Comparison of ENCODE assay signal across 9 cellular contexts in the genomic region with DNA sequence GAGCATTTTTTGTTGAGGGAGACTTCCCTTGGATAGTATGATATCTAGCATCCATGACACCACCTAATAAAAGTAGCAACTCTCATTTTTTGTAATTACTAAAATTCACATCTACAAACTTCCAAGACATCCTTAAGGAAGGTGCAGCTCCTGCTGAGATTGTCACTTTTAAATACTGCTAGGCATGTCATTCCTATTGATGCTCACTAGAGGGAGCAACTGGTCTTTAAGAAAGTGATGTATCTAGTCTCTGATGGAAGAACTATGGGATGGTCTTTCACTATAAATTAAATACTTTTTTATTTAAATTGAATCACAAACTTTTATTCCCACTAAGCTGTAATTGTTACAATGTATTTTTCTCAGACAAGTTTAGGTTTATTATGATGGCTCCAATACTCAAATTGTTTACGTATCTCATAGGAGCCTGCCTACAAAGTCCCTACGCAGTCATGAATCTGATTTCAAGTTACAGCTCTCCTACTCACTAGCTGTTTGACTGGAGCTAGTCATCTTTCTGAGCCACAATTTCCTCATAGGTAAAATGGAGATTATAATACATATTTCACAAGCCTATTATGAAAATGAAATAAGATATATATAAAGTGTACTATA. TPM values are rescaled to one million over a fixed set of nuclear protein-coding genes. Genes with fewer than 3 reads are reported as not detected.
A peak's percentile ranks its signal among the peaks of the same experiment; 100 is the strongest.
DNase-seq lines count a peak whose midpoint lies in the region; ATAC-seq, FAIRE-seq and TF ChIP-seq lines count a peak whose summit lies in the region.
"Had no signal": no experiment of that assay in that cellular context is flagged by ENCODE, and none has a peak within 500 bp of the region (broad histone marks: within the 10 kb centered on the region; RNA-seq: fewer than 3 reads in every experiment).

No MANE protein-coding gene starts in this region.

- FAIRE-seq in GM12891 (lab: Jason Lieb, UNC) = peak; percentile 86

- no peak for TF ChIP-seq POLR2A in GM12891 (IDR thresholded peaks at IDR 0.05; ENCODE audit: low read depth, low read length)

- TF ChIP-seq CTCF in fibroblast of mammary gland (conservative IDR thresholded peaks at IDR 0.05; ENCODE audit: control insufficient read depth, insufficient read depth, low read depth, low read length) = peak; percentile 89
- peak in 1 of 3 donors; percentile 49 for TF ChIP-seq CTCF in omental fat pad (IDR thresholded peaks at IDR 0.05)

- H3K4me3 ChIP-seq in fibroblast of mammary gland (ENCODE audit: control insufficient read depth, low read depth, low read length) = no peak overlapping the region
- H3K4me3 ChIP-seq: HAP-1 had no signal

- peak; percentile 62 for ATAC-seq in omental fat pad (ENCODE audit: low FRiP score)

- peak; percentile 29 for DNase-seq in AG08395 (ENCODE audit: low spot score)
- no peak for DNase-seq in GM12891 (ENCODE audit: insufficient read length, low spot score)
- peak; percentile 38 for DNase-seq in KG1 (lab: John Stamatoyannopoulos, UW)
- peak; percentile 16 for DNase-seq in SKM-1 (lab: John Stamatoyannopoulos, UW; ENCODE audit: unreplicated experiment)
- peak; percentile 73 for DNase-seq in fibroblast of mammary gland (ENCODE audit: low read depth)
- no peak for DNase-seq in omental fat pad (ENCODE audit: low spot score)
- DNase-seq in cortex of kidney (lab: John Stamatoyannopoulos, UW) = no peak
- no peak for DNase-seq in HuH-7 (ENCODE audit: low spot score)

TF ChIP-seq in GM12891, 5 proteins besides CTCF, POLR2A, EP300 and RAD21:
- TF ChIP-seq POU2F2 (IDR thresholded peaks at IDR 0.05; ENCODE audit: low read depth, low read length) (no peak), SPI1 (IDR thresholded peaks at IDR 0.05; ENCODE audit: low read depth, low read length) (no peak), TAF1 (IDR thresholded peaks at IDR 0.05; ENCODE audit: low read depth, low read length) (no peak), PAX5 (IDR thresholded peaks at IDR 0.05; ENCODE audit: insufficient read depth, low read length, severe bottlenecking) (no peak), POLR2AphosphoS5 (IDR thresholded peaks at IDR 0.05; ENCODE audit: low read depth, low read length) (no peak)

RNA-seq across cellular contexts. Expression of a gene that starts 8.0 kb away (rescaled TPM):
- polyA plus RNA-seq in GM12891 (2012; ENCODE audit: low read depth, missing spikeins) = 26.9 TPM
- total RNA-seq in omental fat pad = 10 to 100 TPM; 43.5 to 94.0 (median 65.1) TPM

RNA-seq across cellular contexts. Expression of a gene that starts 33.9 kb away (rescaled TPM):
- polyA plus RNA-seq in GM12891 (2012; ENCODE audit: low read depth, missing spikeins) = 14.1 TPM
- 10 to 100 TPM in 2 of 4 donors, 1 to 10 TPM in 2; 8.0 to 13.4 (median 9.5) TPM for total RNA-seq in omental fat pad

Comparison
In these comparisons a context has a peak if more than half of its experiments do, and no peak if none do; other contexts are left out.
1. DNase-seq: peak in AG08395 (single experiment), KG1 (single experiment), SKM-1 (single experiment) and fibroblast of mammary gland (single experiment); none in GM12891 (single experiment), omental fat pad (single experiment), cortex of kidney (single experiment) and HuH-7 (single experiment).